Comparison of ENCODE assay signal across 12 cellular contexts in the genomic region with DNA sequence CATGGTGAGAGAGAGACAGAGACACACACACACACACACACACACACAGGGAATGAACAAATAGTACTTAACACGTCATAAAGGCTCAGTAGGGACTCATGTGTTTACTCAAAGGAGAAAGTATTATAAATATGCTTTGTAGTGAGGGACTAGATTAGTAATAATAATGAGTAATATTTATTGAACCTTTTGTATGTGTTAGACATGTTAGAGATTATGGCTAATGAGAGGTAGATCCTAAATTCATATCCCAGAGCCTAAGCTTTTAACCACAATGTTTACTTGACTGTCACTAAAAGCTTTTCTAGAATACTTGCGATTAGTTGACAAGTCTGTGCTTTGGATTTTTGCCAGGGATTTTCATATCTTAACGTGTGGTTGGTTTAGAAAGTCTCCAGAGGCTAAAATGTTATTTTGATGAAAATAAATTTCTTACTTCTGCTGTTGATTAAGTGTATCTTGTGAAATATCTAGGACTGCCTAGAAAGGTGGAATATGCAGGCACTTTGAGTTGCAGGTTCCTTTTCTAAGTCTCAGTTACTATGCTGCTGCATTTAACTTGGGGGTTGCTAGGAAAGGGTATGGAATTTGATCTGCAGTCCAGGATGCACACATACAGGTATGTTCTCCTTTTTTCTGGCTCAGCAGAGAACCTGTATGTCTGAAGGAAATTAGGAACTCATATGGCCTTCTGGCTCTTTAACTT.
A peak's percentile ranks its signal among the peaks of the same experiment; 100 is the strongest.
DNase-seq lines count a peak whose midpoint lies in the region; ATAC-seq, FAIRE-seq and TF ChIP-seq lines count a peak whose summit lies in the region.
"Had no signal": no experiment of that assay in that cellular context is flagged by ENCODE, and none has a peak within 500 bp of the region (broad histone marks: within the 10 kb centered on the region; RNA-seq: fewer than 3 reads in every experiment).

No MANE protein-coding gene starts in this region.

- peaks cover 14% of the 10 kb centered on the region for H3K4me1 Mint-ChIP-seq in brain
- H3K4me1 Mint-ChIP-seq: activated CD4-positive, alpha-beta T cell treated with anti-CD3 and anti-CD28 coated beads, Interleukin-2, amount 10 ng/mL, durations not matched to agents 24 days and 14 days had no signal

- no peak overlapping the region for H3K4ac ChIP-seq in mesenchymal stem cell (ENCODE audit: low read depth in 1 of 2, low read length in 2 of 2)

- H2BK120ac ChIP-seq in mesenchymal stem cell (ENCODE audit: low read depth, low read length), result no peak overlapping the region

- H2BK15ac ChIP-seq in mesenchymal stem cell (ENCODE audit: low read depth, poor library complexity, severe bottlenecking), result no peak overlapping the region

- no peak overlapping the region for H3K14ac ChIP-seq in mesenchymal stem cell (ENCODE audit: low read length in 2 of 2)

- TF ChIP-seq CTCF in brain (conservative IDR thresholded peaks at IDR 0.05), result no peak

- ATAC-seq in HG02938 (IDR thresholded peaks at IDR 0.05; ENCODE audit: unreplicated experiment), result no peak

- 35% methylated on average over 3 of the region's 3 CpGs for WGBS in mesenchymal stem cell

- no peak overlapping the region for H3K27ac ChIP-seq in mesenchymal stem cell (ENCODE audit: low read length, poor library complexity, severe bottlenecking)
- H3K27ac ChIP-seq: SJSA1 had no signal

- no peaks in the 10 kb centered on the region for H3K9me3 Mint-ChIP-seq in brain
- H3K9me3 Mint-ChIP-seq: activated CD4-positive, alpha-beta T cell treated with anti-CD3 and anti-CD28 coated beads, Interleukin-2, amount 10 ng/mL, durations not matched to agents 24 days and 14 days; CD8-positive, alpha-beta memory T cell had no signal

- no peaks in the 10 kb centered on the region for H3K4me1 ChIP-seq in mesenchymal stem cell (ENCODE audit: control insufficient read depth, insufficient read depth, low read depth, low read length)
- H3K4me1 ChIP-seq: SJSA1 had no signal

- no peak overlapping the region for H2AK5ac ChIP-seq in mesenchymal stem cell (ENCODE audit: low read length, severe bottlenecking)

- H3K23ac ChIP-seq in mesenchymal stem cell (ENCODE audit: low read length in 2 of 2), result no peak overlapping the region

- H3K4me3 Mint-ChIP-seq in brain, result no peak overlapping the region
- H3K4me3 Mint-ChIP-seq: activated CD4-positive, alpha-beta T cell treated with anti-CD3 and anti-CD28 coated beads, Interleukin-2, amount 10 ng/mL, durations not matched to agents 24 days and 14 days; activated naive CD8-positive, alpha-beta T cell; CD8-positive, alpha-beta memory T cell had no signal

- no peak overlapping the region for H3K9ac ChIP-seq in mesenchymal stem cell (ENCODE audit: low read length)

- no peak for FAIRE-seq in HTR-8/SVneo (lab: Jason Lieb, UNC)

- H4K8ac ChIP-seq in mesenchymal stem cell (ENCODE audit: low read length), result no peak overlapping the region

- peak overlapping the region in 4 of 5 experiments; percentile 4 to 55 (median 22) for H3K27ac Mint-ChIP-seq in brain
- H3K27ac Mint-ChIP-seq: activated CD4-positive, alpha-beta T cell treated with anti-CD3 and anti-CD28 coated beads, Interleukin-2, amount 10 ng/mL, durations not matched to agents 24 days and 14 days; activated naive CD8-positive, alpha-beta T cell had no signal

- no peak overlapping the region for H3K4me2 ChIP-seq in mesenchymal stem cell (ENCODE audit: low read length, poor library complexity, severe bottlenecking)

- no peaks in the 10 kb centered on the region for H3K27me3 Mint-ChIP-seq in brain
- H3K27me3 Mint-ChIP-seq: activated CD4-positive, alpha-beta T cell treated with anti-CD3 and anti-CD28 coated beads, Interleukin-2, amount 10 ng/mL, durations not matched to agents 24 days and 14 days; activated naive CD8-positive, alpha-beta T cell; CD8-positive, alpha-beta memory T cell had no signal

- no peaks in the 10 kb centered on the region for H3K9me3 ChIP-seq in mesenchymal stem cell (ENCODE audit: control insufficient read depth, low read length)
- H3K9me3 ChIP-seq: SJSA1 had no signal

- H2BK12ac ChIP-seq in mesenchymal stem cell (ENCODE audit: low read length in 2 of 2), result no peak overlapping the region

- no peak overlapping the region for H4K91ac ChIP-seq in mesenchymal stem cell (ENCODE audit: low read length)

- peaks cover 7% of the 10 kb centered on the region for H3K79me1 ChIP-seq in mesenchymal stem cell (replicated peaks; ENCODE audit: low read length, poor library complexity, severe bottlenecking)

- H3K18ac ChIP-seq in mesenchymal stem cell (ENCODE audit: low read depth in 1 of 2, low read length in 2 of 2), result no peak overlapping the region

- no peaks in the 10 kb centered on the region for H3K27me3 ChIP-seq in mesenchymal stem cell (ENCODE audit: control insufficient read depth in 1 of 2, insufficient read depth in 1 of 2, low read length in 2 of 2)
- H3K27me3 ChIP-seq: SJSA1 had no signal

- DNase-seq in DMS53 (lab: John Stamatoyannopoulos, UW) (peak; percentile 94), NCI-H146 treated with DMSO at 0.1 percent for 48 hours (lab: John Stamatoyannopoulos, UW; ENCODE audit: unreplicated experiment) (peak; percentile 16), mesenchymal stem cell (peak; percentile 90), HTR-8/SVneo (ENCODE audit: insufficient read length, low spot score) (no peak)
- DNase-seq in activated CD4-positive, alpha-beta T cell treated with anti-CD3 and anti-CD28 coated beads for 1 hour, result no peak
- DNase-seq in effector CD4-positive, alpha-beta T cell, result no peak
- DNase-seq: activated CD4-positive, alpha-beta T cell treated with anti-CD3 and anti-CD28 coated beads, Interleukin-2, amount 10 ng/mL, durations not matched to agents 24 days and 14 days; CD8-positive, alpha-beta memory T cell had no signal

- H3K36me3 Mint-ChIP-seq in brain, result peaks cover 15% of the 10 kb centered on the region
- H3K36me3 Mint-ChIP-seq: activated naive CD8-positive, alpha-beta T cell had no signal

- H3K36me3 ChIP-seq in mesenchymal stem cell (ENCODE audit: control insufficient read depth in 1 of 2, insufficient read depth in 2 of 2, low read depth in 1 of 2, low read length in 2 of 2), result peaks cover 3 to 29% of the 10 kb centered on the region in 2 experiments

- no peak overlapping the region for H2AFZ ChIP-seq in mesenchymal stem cell (ENCODE audit: low read depth, low read length)

- no peak overlapping the region for H3K4me3 ChIP-seq in mesenchymal stem cell (ENCODE audit: insufficient read depth in 1 of 2, low read depth in 1 of 2, low read length in 2 of 2)
- H3K4me3 ChIP-seq: SJSA1 had no signal

- H2BK5ac ChIP-seq in mesenchymal stem cell (ENCODE audit: low read depth, low read length, poor library complexity, severe bottlenecking), result no peak overlapping the region

Comparison
In these comparisons a context has a peak if more than half of its experiments do, and no peak if none do; other contexts are left out.
1. DNase-seq: peak in DMS53 (single experiment), NCI-H146 treated with DMSO at 0.1 percent for 48 hours (single experiment) and mesenchymal stem cell (single experiment); none in activated CD4-positive, alpha-beta T cell treated with anti-CD3 and anti-CD28 coated beads for 1 hour (single experiment), effector CD4-positive, alpha-beta T cell (single experiment) and HTR-8/SVneo (single experiment).